10 cellular contexts compared by ENCODE assay signal in genomic region chr9:34124103-34124502, GRCh38. TPM values are rescaled to one million over a fixed set of nuclear protein-coding genes. Genes with fewer than 3 reads are reported as not detected.
A peak's percentile ranks its signal among the peaks of the same experiment; 100 is the strongest.
DNase-seq lines count a peak whose midpoint lies in the region; TF ChIP-seq lines count a peak whose summit lies in the region.
"Had no signal": no experiment of that assay in that cellular context is flagged by ENCODE, and none has a peak within 500 bp of the region (broad histone marks: within the 10 kb centered on the region; RNA-seq: fewer than 3 reads in every experiment).

No MANE protein-coding gene starts in this region.

- peaks cover 60% of the 10 kb centered on the region for H3K36me3 ChIP-seq in OCI-LY1 (ENCODE audit: insufficient read depth, low read length)
- H3K36me3 ChIP-seq in smooth muscle cell (ENCODE audit: low read depth): peaks cover 14% of the 10 kb centered on the region
- H3K36me3 ChIP-seq in suprapubic skin: peaks cover 10% of the 10 kb centered on the region

- H4K20me1 ChIP-seq in OCI-LY1 (ENCODE audit: insufficient read depth, low read length) (no peaks in the 10 kb centered on the region), smooth muscle cell (ENCODE audit: low read depth) (peaks cover 39% of the 10 kb centered on the region)

- peaks cover 8% of the 10 kb centered on the region for H3K36me3 Mint-ChIP-seq in chondrocyte (ENCODE audit: low read depth)

- H3K9ac ChIP-seq in OCI-LY1 (ENCODE audit: low read length) (peak overlapping the region; percentile 91), smooth muscle cell (ENCODE audit: low read depth) (peak overlapping the region; percentile 82)

- H3K27ac ChIP-seq in OCI-LY1 (ENCODE audit: low read depth, low read length, poor library complexity, severe bottlenecking) (peak overlapping the region; percentile 94), smooth muscle cell (ENCODE audit: low read depth) (no peak overlapping the region), suprapubic skin (no peak overlapping the region)
- H3K27ac ChIP-seq: 22Rv1 had no signal

- TF ChIP-seq CTCF in OCI-LY1 (IDR thresholded peaks at IDR 0.05; ENCODE audit: low read length): no peak
- no peak for TF ChIP-seq CTCF in chondrocyte (IDR thresholded peaks at IDR 0.05)
- no peak for TF ChIP-seq CTCF in smooth muscle cell (IDR thresholded peaks at IDR 0.05; ENCODE audit: borderline replicate concordance, insufficient read depth, poor library complexity, severe bottlenecking)
- TF ChIP-seq CTCF in suprapubic skin (IDR thresholded peaks at IDR 0.05): no peak

- H3K4me1 ChIP-seq in OCI-LY1 (ENCODE audit: insufficient read depth, low read length, severe bottlenecking) (peaks cover 58% of the 10 kb centered on the region), smooth muscle cell (ENCODE audit: low read depth) (peaks cover 18% of the 10 kb centered on the region), suprapubic skin (peaks cover 32% of the 10 kb centered on the region)

- no peak for TF ChIP-seq POLR2A in suprapubic skin (IDR thresholded peaks at IDR 0.05)

- H3K4me3 ChIP-seq in OCI-LY1 (ENCODE audit: low read depth, low read length, poor library complexity, severe bottlenecking): peak overlapping the region; percentile 82
- no peak overlapping the region for H3K4me3 ChIP-seq in smooth muscle cell
- H3K4me3 ChIP-seq in suprapubic skin: no peak overlapping the region

- TF ChIP-seq EP300 in suprapubic skin (IDR thresholded peaks at IDR 0.05): no peak

- DNase-seq in NCI-H2227 (lab: John Stamatoyannopoulos, UW; ENCODE audit: unreplicated experiment): peak; percentile 1
- DNase-seq in NCI-H2227 treated with DMSO at 0.1 percent for 48 hours (lab: John Stamatoyannopoulos, UW): no peak
- no peak for DNase-seq in chondrocyte (ENCODE audit: low spot score)
- DNase-seq in smooth muscle cell (lab: John Stamatoyannopoulos, UW; ENCODE audit: unreplicated experiment): no peak
- no peak for DNase-seq in HK-2 (ENCODE audit: unreplicated experiment)
- no peak for DNase-seq in suprapubic skin (ENCODE audit: low spot score in 2 of 2)
- DNase-seq in glomerular visceral epithelial cell (ENCODE audit: extremely low spot score): no peak
- DNase-seq: stimulated activated CD4-positive, alpha-beta T cell treated with anti-CD3 and anti-CD28 coated beads, Interleukin-4, amount 100 ng/mL, for 1 hour had no signal

- no peaks in the 10 kb centered on the region for H3K27me3 Mint-ChIP-seq in chondrocyte (ENCODE audit: low read depth)

- H3K9me2 ChIP-seq in OCI-LY1 (ENCODE audit: low read depth, low read length): no peaks in the 10 kb centered on the region

- H3K9me3 Mint-ChIP-seq in chondrocyte (ENCODE audit: low read depth): no peaks in the 10 kb centered on the region

- H3K79me2 ChIP-seq in OCI-LY1 (ENCODE audit: insufficient read depth, low read length): peaks cover 62% of the 10 kb centered on the region
- H3K79me2 ChIP-seq in smooth muscle cell (ENCODE audit: low read depth): peaks cover 63% of the 10 kb centered on the region

- H3K4me2 ChIP-seq in OCI-LY1 (ENCODE audit: low read length) (peak overlapping the region; percentile 96), smooth muscle cell (peak overlapping the region; percentile 8)

- WGBS in smooth muscle cell (ENCODE audit: low lambda C conversion rate): 84% methylated on average over 4 of the region's 4 CpGs
- 34% methylated on average over 4 of the region's 4 CpGs for WGBS in suprapubic skin

- H3K27ac Mint-ChIP-seq in chondrocyte (ENCODE audit: unreplicated experiment): peak overlapping the region; percentile 52

- no peak overlapping the region for H2AFZ ChIP-seq in OCI-LY1 (ENCODE audit: low read length)
- H2AFZ ChIP-seq in smooth muscle cell (ENCODE audit: low read depth): no peak overlapping the region

- peaks cover 39% of the 10 kb centered on the region for H3K4me1 Mint-ChIP-seq in chondrocyte (ENCODE audit: low read depth)

- peaks cover 6% of the 10 kb centered on the region; the same call in 1 of the 2 replicates for H3F3A ChIP-seq in OCI-LY1 (ENCODE audit: insufficient read depth, low read length)
- H3F3A ChIP-seq in smooth muscle cell (ENCODE audit: low read depth): peaks cover 4% of the 10 kb centered on the region

- H3K27me3 ChIP-seq in OCI-LY1 (ENCODE audit: insufficient read depth, low read length) (no peaks in the 10 kb centered on the region), smooth muscle cell (ENCODE audit: low read depth) (no peaks in the 10 kb centered on the region), suprapubic skin (no peaks in the 10 kb centered on the region)

- H3K4me3 Mint-ChIP-seq in chondrocyte (ENCODE audit: unreplicated experiment): no peak overlapping the region

- no peaks in the 10 kb centered on the region for H3K9me3 ChIP-seq in OCI-LY1 (ENCODE audit: low read length)
- no peaks in the 10 kb centered on the region for H3K9me3 ChIP-seq in smooth muscle cell (replicated peaks; ENCODE audit: low read depth)
- no peaks in the 10 kb centered on the region for H3K9me3 ChIP-seq in suprapubic skin

RNA-seq across cellular contexts. Expression of gene DCAF12, which starts 2.4 kb away (rescaled TPM):
- total RNA-seq in chondrocyte: 24.4 to 29.6 TPM (median 26.5 TPM) in 3 replicates
- total RNA-seq in smooth muscle cell: 23.4 and 26.5 TPM in 2 replicates
- 16.1 and 20.3 TPM in 2 replicates for polyA plus RNA-seq in smooth muscle cell
- 10 to 100 TPM; 21.8 to 31.3 (median 28.8) TPM for total RNA-seq in suprapubic skin

RNA-seq across cellular contexts. Expression of gene UBAP1, which starts 54.7 kb away (rescaled TPM):
- total RNA-seq in chondrocyte: 29.3 to 35.9 TPM (median 33.3 TPM) in 3 replicates
- total RNA-seq in smooth muscle cell: 36.6 and 45.0 TPM in 2 replicates
- polyA plus RNA-seq in smooth muscle cell: 49.9 and 55.0 TPM in 2 replicates
- 10 to 100 TPM; 42.2 to 63.3 (median 51.9) TPM for total RNA-seq in suprapubic skin
